Comparison of ENCODE assay signal across 19 cellular contexts in the genomic region with DNA sequence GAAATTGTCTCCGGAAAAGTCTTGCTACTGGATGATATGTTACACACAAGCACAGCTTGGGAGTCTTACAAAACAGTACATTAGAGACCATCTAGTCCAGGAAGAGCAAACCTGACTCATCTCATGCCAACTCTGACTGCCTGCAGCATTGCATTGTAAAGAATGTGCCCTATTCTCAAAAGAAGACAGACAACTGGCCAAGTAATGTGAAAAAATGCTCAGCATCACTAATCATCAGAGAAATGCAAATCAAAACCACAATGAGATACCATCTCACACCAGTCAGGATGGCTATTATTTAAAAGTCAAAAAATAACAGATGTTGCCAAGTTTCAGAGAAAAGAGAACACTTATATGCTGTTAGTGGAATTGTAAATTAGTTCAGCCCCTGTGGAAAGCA. TPM values are rescaled to one million over a fixed set of nuclear protein-coding genes. Genes with fewer than 3 reads are reported as not detected.
DNase-seq lines count a peak whose midpoint lies in the region; ATAC-seq, FAIRE-seq and TF ChIP-seq lines count a peak whose summit lies in the region.
"Had no signal": no experiment of that assay in that cellular context is flagged by ENCODE, and none has a peak within 500 bp of the region (broad histone marks: within the 10 kb centered on the region; RNA-seq: fewer than 3 reads in every experiment).

No MANE protein-coding gene starts in this region.

- H3K9me3 Mint-ChIP-seq in activated T-helper 17 cell treated with anti-CD3 and anti-CD28 coated beads, Interleukin-2, amount 50 U/mL, for 72 hours: no peaks in the 10 kb centered on the region
- H3K9me3 Mint-ChIP-seq: activated naive CD8-positive, alpha-beta T cell treated with anti-CD3 and anti-CD28 coated beads, Interleukin-2, amount 10 ng/mL, durations not matched to agents 7 days and 5 days; dendritic cell treated with granulocyte-macrophage colony-stimulating factor and Interleukin-4, amounts not matched to agents 40 ng/mL and 50 ng/mL, for 4 days had no signal

- no peak for TF ChIP-seq POLR2A in GM12878 (IDR thresholded peaks at IDR 0.05; ENCODE audit: low read depth, low read length)
- TF ChIP-seq POLR2A in thyroid gland (IDR thresholded peaks at IDR 0.05): no peak

- no peaks in the 10 kb centered on the region for H3K9me2 ChIP-seq in Loucy (replicated peaks; ENCODE audit: low read depth, low read length)

- POLR2A ChIA-PET in BJ (lab: Charles Lee): no interaction called here
- POLR2A ChIA-PET in GM12878 (lab: Charles Lee): interaction anchor here (0.6 kb wide), 1 partner anchor 1267 kb away, joined by 3 read pairs; no protein-coding TSS in a partner anchor

- H2AFZ ChIP-seq in Loucy (ENCODE audit: low read length) (peak overlapping the region; percentile 9; the same call in 1 of the 2 replicates), GM12878 (ENCODE audit: control insufficient read depth, low read depth, low read length) (no peak overlapping the region)

- H3K27me3 ChIP-seq in BJ (ENCODE audit: control insufficient read depth, insufficient read depth, low read length): peaks cover 3% of the 10 kb centered on the region
- no peaks in the 10 kb centered on the region for H3K27me3 ChIP-seq in Loucy (ENCODE audit: insufficient read depth, low read length, poor library complexity, severe bottlenecking)
- H3K27me3 ChIP-seq in GM12878 (replicated peaks in 1 of 2; ENCODE audit: control insufficient read depth in 2 of 2, insufficient read depth in 2 of 2, low read length in 1 of 2): no peaks in the 10 kb centered on the region
- H3K27me3 ChIP-seq in thyroid gland: no peaks in the 10 kb centered on the region
- H3K27me3 ChIP-seq: BLaER1, tibial nerve had no signal

- H3K27ac ChIP-seq in GM12878 (ENCODE audit: control insufficient read depth, insufficient read depth): no peak overlapping the region
- no peak overlapping the region for H3K27ac ChIP-seq in thyroid gland
- H3K27ac ChIP-seq: BLaER1, gastroesophageal sphincter, prostate gland, tibial nerve had no signal

- no peaks in the 10 kb centered on the region for H3F3A ChIP-seq in Loucy (ENCODE audit: low read depth)

- H3K9me3 ChIP-seq in Loucy (ENCODE audit: insufficient read depth, low read depth, low read length): no peaks in the 10 kb centered on the region
- no peaks in the 10 kb centered on the region for H3K9me3 ChIP-seq in GM12878 (replicated peaks; ENCODE audit: control insufficient read depth, insufficient read depth, low read length)
- H3K9me3 ChIP-seq in thyroid gland: no peaks in the 10 kb centered on the region
- H3K9me3 ChIP-seq: BLaER1, gastroesophageal sphincter, prostate gland, tibial nerve had no signal

- H3K27me3 Mint-ChIP-seq in activated T-helper 17 cell treated with anti-CD3 and anti-CD28 coated beads, Interleukin-2, amount 50 U/mL, for 72 hours: peaks cover 29% of the 10 kb centered on the region

- 50% methylated on average over 1 of the region's 1 CpG for WGBS in GM12878 (ENCODE audit: insufficient coverage, insufficient replicate concordance, low lambda C conversion rate, missing lambda C conversion rate)
- WGBS in thyroid gland, 2 donors: 85 to 94% methylated on average over 1 of the region's 1 CpG

- H3K36me3 ChIP-seq in BJ (ENCODE audit: control insufficient read depth, insufficient read depth, low read length) (no peaks in the 10 kb centered on the region), Loucy (ENCODE audit: insufficient read depth, low read length) (no peaks in the 10 kb centered on the region), GM12878 (ENCODE audit: control insufficient read depth in 2 of 2, insufficient read depth in 2 of 2, low read length in 1 of 2) (no peaks in the 10 kb centered on the region), thyroid gland (no peaks in the 10 kb centered on the region)
- H3K36me3 ChIP-seq: BLaER1, gastroesophageal sphincter, prostate gland, tibial nerve had no signal

- no peak overlapping the region for H3K4me3 ChIP-seq in BJ (ENCODE audit: low read depth, low read length)
- H3K4me3 ChIP-seq in Loucy (ENCODE audit: low read length, poor library complexity, severe bottlenecking): no peak overlapping the region
- H3K4me3 ChIP-seq in GM12878: no peak overlapping the region
- no peak overlapping the region for H3K4me3 ChIP-seq in thyroid gland (replicated peaks in 1 of 3)
- H3K4me3 ChIP-seq: BLaER1, gastroesophageal sphincter, prostate gland, tibial nerve had no signal

- peak; percentile 64 for ATAC-seq in GM12878
- ATAC-seq in activated T-helper 17 cell treated with anti-CD3 and anti-CD28 coated beads, Interleukin-2, amount 50 U/mL, for 72 hours (replicated peaks): no peak
- ATAC-seq: gastroesophageal sphincter had no signal

- TF ChIP-seq EP300 in GM12878 (IDR thresholded peaks at IDR 0.05; ENCODE audit: borderline replicate concordance in 1 of 2, control insufficient read depth in 1 of 2, low read depth in 2 of 2, low read length in 2 of 2): no peak

- SMC1A ChIA-PET in GM12878 (lab: Charles Lee; ENCODE audit: uncharacterized antibody, unreplicated experiment): no interaction called here

- no TSS peak for BruUV-seq in GM12878 (replicated peaks; lab: Mats Ljungman, UMichigan)

- H3K9ac ChIP-seq in Loucy (ENCODE audit: low read depth, low read length, poor library complexity, severe bottlenecking): no peak overlapping the region
- no peak overlapping the region for H3K9ac ChIP-seq in GM12878 (ENCODE audit: control insufficient read depth, insufficient read depth, low read length)
- H3K9ac ChIP-seq: BLaER1 had no signal

- FAIRE-seq in GM12878 (lab: Jason Lieb, UNC): no peak
- FAIRE-seq: GM18507, kidney had no signal

- in situ Hi-C loops in GM12878 (cut with MboI): no loop called here

- no peak overlapping the region for H3K27ac Mint-ChIP-seq in activated T-helper 17 cell treated with anti-CD3 and anti-CD28 coated beads, Interleukin-2, amount 50 U/mL, for 72 hours
- H3K27ac Mint-ChIP-seq: activated naive CD8-positive, alpha-beta T cell treated with anti-CD3 and anti-CD28 coated beads, Interleukin-2, amount 10 ng/mL, durations not matched to agents 7 days and 5 days; dendritic cell treated with granulocyte-macrophage colony-stimulating factor and Interleukin-4, amounts not matched to agents 40 ng/mL and 50 ng/mL, for 4 days had no signal

- DNase-seq in BJ (ENCODE audit: low read depth) (peak; percentile 34), GM12878 (ENCODE audit: low read depth, low spot score) (no peak), kidney glomerular epithelial cell (lab: John Stamatoyannopoulos, UW) (peak; percentile 87), thyroid gland (no peak), pons (ENCODE audit: low spot score) (no peak), HUDEP-2 (lab: John Stamatoyannopoulos, UW; ENCODE audit: unreplicated experiment in 76 of 76) (no peak)
- DNase-seq: activated CD4-positive, CD25-positive, alpha-beta regulatory T cell; activated naive CD8-positive, alpha-beta T cell treated with anti-CD3 and anti-CD28 coated beads, Interleukin-2, amount 10 ng/mL, durations not matched to agents 7 days and 5 days; kidney; MM.1S; NCI-H2227 treated with DMSO at 0.1 percent for 48 hours had no signal

- RAD21 ChIA-PET in GM12878 (lab: Charles Lee; ENCODE audit: unreplicated experiment): no interaction called here

- no peaks in the 10 kb centered on the region for H3K36me3 Mint-ChIP-seq in activated T-helper 17 cell treated with anti-CD3 and anti-CD28 coated beads, Interleukin-2, amount 50 U/mL, for 72 hours (ENCODE audit: low read depth)
- H3K36me3 Mint-ChIP-seq: activated naive CD8-positive, alpha-beta T cell treated with anti-CD3 and anti-CD28 coated beads, Interleukin-2, amount 10 ng/mL, durations not matched to agents 7 days and 5 days had no signal

- intact Hi-C loops in GM12878 (cut with micrococcal nuclease; ENCODE audit: unreplicated experiment): no loop called here
- intact Hi-C loops in thyroid gland (cut with DNase I): no loop called here

- CTCF ChIA-PET in BJ (lab: Yijun Ruan, JAX) (interaction anchor here (1.5 to 6.7 kb wide), 5 partner anchors 9 to 43 kb away, joined by 3 to 40 read pairs (median 13); a partner anchor contains a TSS), GM12878 (lab: Yijun Ruan, JAX) (interaction anchor here (2.2 kb wide), 1 partner anchor 13 kb away, joined by 9 read pairs; no protein-coding TSS in a partner anchor)

- H3K4me2 ChIP-seq in Loucy (ENCODE audit: low read depth, low read length, poor library complexity, severe bottlenecking): no peak overlapping the region
- H3K4me2 ChIP-seq in GM12878 (ENCODE audit: control insufficient read depth, insufficient read depth): no peak overlapping the region
- H3K4me2 ChIP-seq: BLaER1 had no signal

- H3K4me3 Mint-ChIP-seq in activated T-helper 17 cell treated with anti-CD3 and anti-CD28 coated beads, Interleukin-2, amount 50 U/mL, for 72 hours: no peak overlapping the region
- H3K4me3 Mint-ChIP-seq: activated naive CD8-positive, alpha-beta T cell treated with anti-CD3 and anti-CD28 coated beads, Interleukin-2, amount 10 ng/mL, durations not matched to agents 7 days and 5 days; dendritic cell treated with granulocyte-macrophage colony-stimulating factor and Interleukin-4, amounts not matched to agents 40 ng/mL and 50 ng/mL, for 4 days had no signal

- TF ChIP-seq CTCF in BJ (IDR thresholded peaks at IDR 0.05; ENCODE audit: insufficient read depth, low read depth, low read length) (no peak), Loucy (conservative IDR thresholded peaks at IDR 0.05; ENCODE audit: low read length) (no peak), GM12878 (IDR thresholded peaks at IDR 0.05 in 2 of 3, conservative IDR thresholded peaks at IDR 0.05 in 1 of 3; ENCODE audit: control insufficient read depth in 2 of 3, extremely low read depth in 1 of 3, insufficient read depth in 1 of 3, low read depth in 3 of 3, low read length in 3 of 3) (no peak), thyroid gland (IDR thresholded peaks at IDR 0.05) (no peak)

- H3K4me1 ChIP-seq in Loucy (ENCODE audit: insufficient read depth, low read length, poor library complexity, severe bottlenecking) (peaks cover 14% of the 10 kb centered on the region), GM12878 (ENCODE audit: control insufficient read depth, insufficient read depth, low read length) (no peaks in the 10 kb centered on the region), thyroid gland (no peaks in the 10 kb centered on the region)
- H3K4me1 ChIP-seq: BLaER1, gastroesophageal sphincter, prostate gland, tibial nerve had no signal

- H4K20me1 ChIP-seq in Loucy (ENCODE audit: insufficient read depth, low read length, poor library complexity, severe bottlenecking): no peaks in the 10 kb centered on the region
- no peaks in the 10 kb centered on the region for H4K20me1 ChIP-seq in GM12878 (ENCODE audit: control insufficient read depth, insufficient read depth)
- H4K20me1 ChIP-seq: BLaER1 had no signal

- H3K4me1 Mint-ChIP-seq in activated T-helper 17 cell treated with anti-CD3 and anti-CD28 coated beads, Interleukin-2, amount 50 U/mL, for 72 hours: no peaks in the 10 kb centered on the region
- H3K4me1 Mint-ChIP-seq: activated naive CD8-positive, alpha-beta T cell treated with anti-CD3 and anti-CD28 coated beads, Interleukin-2, amount 10 ng/mL, durations not matched to agents 7 days and 5 days had no signal

- H3K79me2 ChIP-seq in Loucy (ENCODE audit: insufficient read depth, low read length): no peaks in the 10 kb centered on the region
- no peaks in the 10 kb centered on the region for H3K79me2 ChIP-seq in GM12878 (ENCODE audit: control insufficient read depth, insufficient read depth, low read length)

- TF ChIP-seq RAD21 in GM12878 (IDR thresholded peaks at IDR 0.05; ENCODE audit: insufficient read depth, low read depth, low read length): no peak

RNA-seq across cellular contexts. Expression of a gene that starts 42.7 kb away (rescaled TPM):
- polyA plus RNA-seq in BJ (2011; rRNA removed) (186 and 194 TPM in 2 replicates), GM12878 (2011; rRNA removed) (130 and 169 TPM in 2 replicates), GM12878 (2014; fragmentation: Illumina TruSeq; extraction: Trizol) (129 and 139 TPM in 2 replicates), GM12878 (2014; fragmentation: Nextera tagmentation; extraction: Ambion mirVana) (10 to 100 TPM; 26.3 to 35.0 TPM), GM12878 (2014; rRNA removed) (111 and 113 TPM in 2 replicates), GM12878 (2016; fragmentation: Nextera tagmentation; extraction: Ambion mirVana) (100 to 1,000 TPM; 132 to 140 TPM)
- polyA minus RNA-seq in BJ (2011; rRNA and poly(A)+ RNA removed): 69.7 and 129 TPM in 2 replicates
- total RNA-seq in GM12878 (2013; cell fraction: nucleolus; rRNA removed): 40.4 and 47.6 TPM in 2 replicates
- total RNA-seq in GM12878 (2014; rRNA removed) (62.4 and 63.9 TPM in 2 replicates), GM12878 (2014; rRNA removed; fragmentation: Illumina TruSeq; extraction: Trizol) (43.6 and 50.5 TPM in 2 replicates), GM12878 (2021) (94.8 and 94.9 TPM in 2 replicates), thyroid gland (100 to 1,000 TPM in 1 of 4 donors, 10 to 100 TPM in 3; 79.6 to 114 (median 87.1) TPM)
- polyA plus RNA-seq in GM12878 (2011; ENCODE audit: low read depth): 55.9 TPM
- 158 and 174 TPM in 2 replicates for polyA plus RNA-seq in GM12878 (2011; cell fraction: cytosol; rRNA removed)
- 70.7 and 73.5 TPM in 2 replicates for polyA plus RNA-seq in GM12878 (2011; cell fraction: nucleus; rRNA removed)
- polyA plus RNA-seq in GM12878 (2012): 66.5 and 77.2 TPM in 2 replicates
- polyA minus RNA-seq in GM12878 (2011; rRNA and poly(A)+ RNA removed): 114 and 140 TPM in 2 replicates
- polyA minus RNA-seq in GM12878 (2011; cell fraction: cytosol; rRNA and poly(A)+ RNA removed): 30.9 and 35.2 TPM in 2 replicates
- polyA minus RNA-seq in GM12878 (2011; cell fraction: nucleus; rRNA and poly(A)+ RNA removed): 27.6 and 46.7 TPM in 2 replicates
- total RNA-seq in activated T-helper 17 cell treated with anti-CD3 and anti-CD28 coated beads, Interleukin-2, amount 50 U/mL, for 72 hours: 10 to 100 TPM; 51.6 to 65.0 TPM

Comparison
In these comparisons a context has a peak if more than half of its experiments do, and no peak if none do; other contexts are left out.
1. DNase-seq: peak in BJ (single experiment) and kidney glomerular epithelial cell (single experiment); none in GM12878 (single experiment), thyroid gland (0 of 2), pons (single experiment) and HUDEP-2 (0 of 76).